In the genomic region with DNA sequence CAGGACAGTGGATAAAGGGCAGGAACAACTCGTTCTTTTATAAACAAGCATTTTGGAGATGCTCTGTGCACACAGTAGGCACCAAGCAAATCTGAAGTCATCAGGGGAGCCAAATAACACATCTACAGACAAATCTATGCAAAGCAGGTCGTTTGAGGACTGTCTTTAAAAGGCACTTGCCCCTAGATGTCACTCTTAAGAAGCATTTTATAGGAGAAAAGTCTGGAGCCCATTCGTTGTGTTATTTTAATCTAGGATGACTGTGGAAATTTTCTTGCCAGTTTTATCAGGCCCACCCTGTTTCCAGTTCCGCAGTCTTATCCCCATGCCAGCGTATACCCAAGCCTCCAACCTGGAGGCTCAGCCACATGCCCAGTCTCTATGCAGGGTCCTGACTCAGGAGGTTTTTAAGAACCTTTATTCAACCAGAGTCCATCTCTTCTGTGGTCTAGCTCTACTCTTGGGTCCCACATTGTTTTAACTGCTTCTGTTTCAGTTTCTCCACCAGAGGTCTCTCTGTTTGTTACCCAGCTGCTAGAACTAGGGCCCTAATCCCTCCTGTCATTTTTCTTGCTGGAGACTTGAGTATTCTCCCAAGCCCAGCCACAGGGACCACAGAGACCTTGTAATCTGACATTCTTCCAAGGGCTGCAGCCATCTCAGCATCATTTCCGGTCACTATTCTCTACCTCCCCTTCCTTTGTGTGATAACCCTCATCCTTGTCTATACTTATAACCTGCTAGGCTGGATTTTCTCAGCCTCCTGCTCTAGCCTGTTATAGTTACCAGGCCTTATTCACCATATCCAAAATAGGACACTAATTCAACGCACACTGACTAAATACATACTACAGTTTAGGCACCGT, we compare ENCODE assay signal across 13 cellular contexts. TPM values are rescaled to one million over a fixed set of nuclear protein-coding genes. Genes with fewer than 3 reads are reported as not detected.
DNase-seq lines count a peak whose midpoint lies in the region; ATAC-seq and TF ChIP-seq lines count a peak whose summit lies in the region.
"Had no signal": no experiment of that assay in that cellular context is flagged by ENCODE, and none has a peak within 500 bp of the region (broad histone marks: within the 10 kb centered on the region; RNA-seq: fewer than 3 reads in every experiment).

No MANE protein-coding gene starts in this region.

- no peak for TF ChIP-seq POLR2A in ovary (IDR thresholded peaks at IDR 0.05)

- H3K4me3 ChIP-seq in ovary, result no peak overlapping the region
- H3K4me3 ChIP-seq: mucosa of descending colon, smooth muscle cell had no signal

- ATAC-seq in stimulated activated effector memory CD8-positive, alpha-beta T cell treated with anti-CD3 and anti-CD28 coated beads, Interleukin-12 subunit alpha, Interleukin-12 subunit beta, amount 100 ng/mL, for 72 hours, result no peak
- ATAC-seq in activated CD8-positive, alpha-beta memory T cell treated with anti-CD3 and anti-CD28 coated beads, Interleukin-2, amount 10 ng/mL, durations not matched to agents 7 days and 5 days, result no peak
- ATAC-seq: mucosa of descending colon had no signal

- TF ChIP-seq CTCF in ovary (IDR thresholded peaks at IDR 0.05), result no peak

- H3K36me3 ChIP-seq in ovary, result no peaks in the 10 kb centered on the region

- no peaks in the 10 kb centered on the region for H3K9me3 Mint-ChIP-seq in activated CD4-positive, alpha-beta T cell treated with anti-CD3 and anti-CD28 coated beads, Interleukin-2, amount 10 ng/mL, durations not matched to agents 24 days and 14 days
- H3K9me3 Mint-ChIP-seq in stimulated activated effector memory CD8-positive, alpha-beta T cell treated with anti-CD3 and anti-CD28 coated beads, Interleukin-12 subunit alpha, Interleukin-12 subunit beta, amount 100 ng/mL, for 72 hours, result no peaks in the 10 kb centered on the region
- peaks cover 3% of the 10 kb centered on the region for H3K9me3 Mint-ChIP-seq in activated CD8-positive, alpha-beta memory T cell treated with anti-CD3 and anti-CD28 coated beads, Interleukin-2, amount 10 ng/mL, durations not matched to agents 7 days and 5 days (ENCODE audit: low read depth)

- peaks cover 2% of the 10 kb centered on the region for H3K4me1 ChIP-seq in ovary (ENCODE audit: insufficient read depth)

- intact Hi-C loops in activated CD4-positive, alpha-beta T cell treated with anti-CD3 and anti-CD28 coated beads, Interleukin-2, amount 10 ng/mL, durations not matched to agents 24 days and 14 days (cut with micrococcal nuclease), result no loop called here
- intact Hi-C loops in ovary (cut with DNase I), result no loop called here

- peaks cover 11% of the 10 kb centered on the region for H3K4me1 Mint-ChIP-seq in activated CD4-positive, alpha-beta T cell treated with anti-CD3 and anti-CD28 coated beads, Interleukin-2, amount 10 ng/mL, durations not matched to agents 24 days and 14 days
- peaks cover 68% of the 10 kb centered on the region for H3K4me1 Mint-ChIP-seq in stimulated activated effector memory CD8-positive, alpha-beta T cell treated with anti-CD3 and anti-CD28 coated beads, Interleukin-12 subunit alpha, Interleukin-12 subunit beta, amount 100 ng/mL, for 72 hours
- peaks cover 23% of the 10 kb centered on the region for H3K4me1 Mint-ChIP-seq in activated CD8-positive, alpha-beta memory T cell treated with anti-CD3 and anti-CD28 coated beads, Interleukin-2, amount 10 ng/mL, durations not matched to agents 7 days and 5 days

- CTCF ChIA-PET in activated CD8-positive, alpha-beta memory T cell treated with anti-CD3 and anti-CD28 coated beads, Interleukin-2, amount 10 ng/mL, durations not matched to agents 7 days and 5 days (lab: Charles Lee), result no interaction called here

- H3K36me3 Mint-ChIP-seq in activated CD4-positive, alpha-beta T cell treated with anti-CD3 and anti-CD28 coated beads, Interleukin-2, amount 10 ng/mL, durations not matched to agents 24 days and 14 days (ENCODE audit: low read depth), result peaks cover 70% of the 10 kb centered on the region
- H3K36me3 Mint-ChIP-seq in stimulated activated effector memory CD8-positive, alpha-beta T cell treated with anti-CD3 and anti-CD28 coated beads, Interleukin-12 subunit alpha, Interleukin-12 subunit beta, amount 100 ng/mL, for 72 hours, result peaks cover 97% of the 10 kb centered on the region
- peaks cover 74% of the 10 kb centered on the region for H3K36me3 Mint-ChIP-seq in activated CD8-positive, alpha-beta memory T cell treated with anti-CD3 and anti-CD28 coated beads, Interleukin-2, amount 10 ng/mL, durations not matched to agents 7 days and 5 days

- no peak for TF ChIP-seq EP300 in ovary (IDR thresholded peaks at IDR 0.05)

- H3K4me3 Mint-ChIP-seq in activated CD4-positive, alpha-beta T cell treated with anti-CD3 and anti-CD28 coated beads, Interleukin-2, amount 10 ng/mL, durations not matched to agents 24 days and 14 days, result no peak overlapping the region
- no peak overlapping the region for H3K4me3 Mint-ChIP-seq in stimulated activated effector memory CD8-positive, alpha-beta T cell treated with anti-CD3 and anti-CD28 coated beads, Interleukin-12 subunit alpha, Interleukin-12 subunit beta, amount 100 ng/mL, for 72 hours
- H3K4me3 Mint-ChIP-seq in activated CD8-positive, alpha-beta memory T cell treated with anti-CD3 and anti-CD28 coated beads, Interleukin-2, amount 10 ng/mL, durations not matched to agents 7 days and 5 days, result no peak overlapping the region

- DNase-seq in activated CD4-positive, alpha-beta T cell treated with anti-CD3 and anti-CD28 coated beads, Interleukin-2, amount 10 ng/mL, durations not matched to agents 24 days and 14 days, result peak; percentile 33
- no peak for DNase-seq in activated CD4-positive, alpha-beta T cell treated with anti-CD3 and anti-CD28 coated beads for 48 hours
- DNase-seq in NCI-H1092 treated with DMSO at 0.1 percent for 48 hours (lab: John Stamatoyannopoulos, UW) (peak; percentile 60), cerebellar cortex (ENCODE audit: low spot score) (peak; percentile 25), ovary (no peak), GM19238 (ENCODE audit: insufficient read length, low spot score) (no peak)
- DNase-seq in stimulated activated effector memory CD8-positive, alpha-beta T cell treated with anti-CD3 and anti-CD28 coated beads, Interleukin-12 subunit alpha, Interleukin-12 subunit beta, amount 100 ng/mL, for 72 hours (ENCODE audit: low spot score in 2 of 2), result no peak
- no peak for DNase-seq in activated CD8-positive, alpha-beta memory T cell treated with anti-CD3 and anti-CD28 coated beads, Interleukin-2, amount 10 ng/mL, durations not matched to agents 7 days and 5 days
- DNase-seq: cerebellar nuclear complex; mucosa of descending colon; NK-92 treated with Interleukin-12 subunit alpha and Interleukin-12 subunit beta, amount 100 ng/mL, for 24 hours; T1000 had no signal

- H3K27me3 ChIP-seq in ovary, result no peaks in the 10 kb centered on the region

- H3K27ac ChIP-seq in ovary, result no peak overlapping the region

- peak overlapping the region; percentile 10 for H3K27ac Mint-ChIP-seq in activated CD4-positive, alpha-beta T cell treated with anti-CD3 and anti-CD28 coated beads, Interleukin-2, amount 10 ng/mL, durations not matched to agents 24 days and 14 days
- peak overlapping the region; percentile 91 for H3K27ac Mint-ChIP-seq in stimulated activated effector memory CD8-positive, alpha-beta T cell treated with anti-CD3 and anti-CD28 coated beads, Interleukin-12 subunit alpha, Interleukin-12 subunit beta, amount 100 ng/mL, for 72 hours
- H3K27ac Mint-ChIP-seq in activated CD8-positive, alpha-beta memory T cell treated with anti-CD3 and anti-CD28 coated beads, Interleukin-2, amount 10 ng/mL, durations not matched to agents 7 days and 5 days, result no peak overlapping the region

- no peaks in the 10 kb centered on the region for H3K9me3 ChIP-seq in ovary
- H3K9me3 ChIP-seq: mucosa of descending colon had no signal

- no peaks in the 10 kb centered on the region for H3K27me3 Mint-ChIP-seq in activated CD4-positive, alpha-beta T cell treated with anti-CD3 and anti-CD28 coated beads, Interleukin-2, amount 10 ng/mL, durations not matched to agents 24 days and 14 days
- no peaks in the 10 kb centered on the region for H3K27me3 Mint-ChIP-seq in activated CD8-positive, alpha-beta memory T cell treated with anti-CD3 and anti-CD28 coated beads, Interleukin-2, amount 10 ng/mL, durations not matched to agents 7 days and 5 days

- 71 to 78% (median 71%) methylated on average over 8 of the region's 8 CpGs for WGBS in ovary, 3 donors

RNA-seq across cellular contexts. Expression of gene PIK3CG, which starts 26.7 kb away (rescaled TPM):
- total RNA-seq in activated CD4-positive, alpha-beta T cell treated with anti-CD3 and anti-CD28 coated beads, Interleukin-2, amount 10 ng/mL, durations not matched to agents 24 days and 14 days, result 28.1 and 29.2 TPM in 2 replicates
- 1 to 10 TPM; 1.3 to 4.5 (median 2.3) TPM for total RNA-seq in ovary
- 1 to 10 TPM in 1 of 2 donors, under 1 TPM in 1; 0.31 to 4.9 TPM for polyA plus RNA-seq in ovary
- 10 to 100 TPM; 50.5 to 57.5 TPM for total RNA-seq in activated CD8-positive, alpha-beta memory T cell treated with anti-CD3 and anti-CD28 coated beads, Interleukin-2, amount 10 ng/mL, durations not matched to agents 7 days and 5 days
- total RNA-seq: smooth muscle cell had no signal
- polyA plus RNA-seq: smooth muscle cell had no signal

Comparison
In these comparisons a context has a peak if more than half of its experiments do, and no peak if none do; other contexts are left out.
1. DNase-seq: peak in activated CD4-positive, alpha-beta T cell treated with anti-CD3 and anti-CD28 coated beads, Interleukin-2, amount 10 ng/mL, durations not matched to agents 24 days and 14 days (single experiment), NCI-H1092 treated with DMSO at 0.1 percent for 48 hours (single experiment) and cerebellar cortex (single experiment); none in activated CD4-positive, alpha-beta T cell treated with anti-CD3 and anti-CD28 coated beads for 48 hours (single experiment), stimulated activated effector memory CD8-positive, alpha-beta T cell treated with anti-CD3 and anti-CD28 coated beads, Interleukin-12 subunit alpha, Interleukin-12 subunit beta, amount 100 ng/mL, for 72 hours (0 of 2), ovary (0 of 5), activated CD8-positive, alpha-beta memory T cell treated with anti-CD3 and anti-CD28 coated beads, Interleukin-2, amount 10 ng/mL, durations not matched to agents 7 days and 5 days (single experiment) and GM19238 (single experiment).